ENCODE assay signal across 1 cellular context in the genomic region with DNA sequence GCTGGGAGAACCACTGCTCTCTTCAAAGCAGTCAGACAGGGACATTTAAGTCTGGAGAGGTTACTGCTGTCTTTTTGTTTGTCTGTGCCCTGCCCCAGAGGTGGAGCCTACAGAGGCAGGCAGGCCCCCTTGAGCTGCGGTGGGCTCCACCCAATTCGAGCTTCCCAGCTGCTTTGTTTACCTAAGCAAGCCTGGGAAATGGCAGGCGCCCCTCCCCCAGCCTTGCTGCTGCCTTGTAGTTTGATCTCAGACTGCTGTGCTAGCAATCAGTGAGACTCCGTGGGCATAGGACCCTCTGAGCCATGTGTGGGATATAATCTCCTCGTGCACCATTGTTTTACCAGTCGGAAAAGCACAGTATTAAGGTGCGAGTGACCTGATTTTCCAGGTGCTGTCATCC. TPM values are rescaled to one million over a fixed set of nuclear protein-coding genes. Genes with fewer than 3 reads are reported as not detected.
"Had no signal": no experiment of that assay in that cellular context is flagged by ENCODE, and none has a peak within 500 bp of the region (broad histone marks: within the 10 kb centered on the region; RNA-seq: fewer than 3 reads in every experiment).

No MANE protein-coding gene starts in this region.

RNA-seq across cellular contexts. Expression of a gene that starts 40.0 kb away (rescaled TPM):
- total RNA-seq: G401 had no signal
